26 cellular contexts compared by ENCODE assay signal in genomic region chr10:10727812-10728211, GRCh38.
"Had no signal": no experiment of that assay in that cellular context is flagged by ENCODE, and none has a peak within 500 bp of the region (broad histone marks: within the 10 kb centered on the region; RNA-seq: fewer than 3 reads in every experiment).

No MANE protein-coding gene starts in this region.

- H3K4me3 ChIP-seq: SJCRH30, SK-N-MC had no signal

- H3K9me3 ChIP-seq: SJCRH30 had no signal

- H3K4me1 ChIP-seq: SJCRH30 had no signal

- H3K9me3 Mint-ChIP-seq: activated CD4-positive, alpha-beta memory T cell treated with anti-CD3 and anti-CD28 coated beads, Interleukin-2, amount 10 ng/mL, durations not matched to agents 7 days and 5 days; activated naive CD4-positive, alpha-beta T cell treated with anti-CD3 and anti-CD28 coated beads, Interleukin-2, amount 10 ng/mL, durations not matched to agents 7 days and 5 days; activated naive CD8-positive, alpha-beta T cell treated with anti-CD3 and anti-CD28 coated beads, Interleukin-2, amount 50 U/mL, for 24 hours had no signal

- ATAC-seq: activated CD8-positive, alpha-beta memory T cell treated with anti-CD3 and anti-CD28 coated beads, Interleukin-2, amount 10 ng/mL, durations not matched to agents 7 days and 5 days; activated naive CD8-positive, alpha-beta T cell treated with anti-CD3 and anti-CD28 coated beads, Interleukin-2, amount 50 U/mL, for 24 hours; PC-3 had no signal

- H3K27ac ChIP-seq: brain microvascular endothelial cell, SJCRH30, SK-N-MC, WERI-Rb-1 had no signal

- H3K27me3 ChIP-seq: brain microvascular endothelial cell, SJCRH30 had no signal

- DNase-seq: activated CD4-positive, alpha-beta memory T cell treated with anti-CD3 and anti-CD28 coated beads, Interleukin-2, amount 10 ng/mL, durations not matched to agents 7 days and 5 days; activated CD4-positive, alpha-beta T cell treated with anti-CD3 and anti-CD28 coated beads for 1 hour; activated CD4-positive, CD25-positive, alpha-beta regulatory T cell; activated CD8-positive, alpha-beta memory T cell treated with anti-CD3 and anti-CD28 coated beads for 24 hours; activated CD8-positive, alpha-beta memory T cell treated with anti-CD3 and anti-CD28 coated beads, Interleukin-2, amount 10 ng/mL, durations not matched to agents 7 days and 5 days; activated CD8-positive, alpha-beta memory T cell treated with anti-CD3 and anti-CD28 coated beads, Interleukin-2, amount 50 U/mL, for 48 hours; activated effector memory CD4-positive, alpha-beta T cell treated with Interleukin-2 at 50 U/mL for 16 hours; activated naive CD4-positive, alpha-beta T cell treated with anti-CD3 and anti-CD28 coated beads, Interleukin-2, amount 10 ng/mL, durations not matched to agents 7 days and 5 days; activated naive CD8-positive, alpha-beta T cell treated with anti-CD3 and anti-CD28 coated beads, Interleukin-2, amount 50 U/mL, for 24 hours; activated T-cell treated with anti-CD3 and anti-CD28 coated beads, Interleukin-2, amount 50 U/mL, for 48 hours; brain microvascular endothelial cell; central memory CD4-positive, alpha-beta T cell; Kasumi-1; KG1; NCI-H1105; NCI-H1417 treated with DMSO at 0.1 percent for 48 hours; NCI-H187 treated with DMSO at 0.1 percent for 48 hours; NCI-H446 treated with DMSO at 0.1 percent for 48 hours; NK-92 treated with Interleukin-12 subunit alpha and Interleukin-12 subunit beta, amount 100 ng/mL, for 24 hours; PC-3; SHP77; T1000; WERI-Rb-1 had no signal

- H3K4me1 Mint-ChIP-seq: activated CD4-positive, alpha-beta memory T cell treated with anti-CD3 and anti-CD28 coated beads, Interleukin-2, amount 10 ng/mL, durations not matched to agents 7 days and 5 days; activated CD8-positive, alpha-beta memory T cell treated with anti-CD3 and anti-CD28 coated beads, Interleukin-2, amount 10 ng/mL, durations not matched to agents 7 days and 5 days; activated naive CD4-positive, alpha-beta T cell treated with anti-CD3 and anti-CD28 coated beads, Interleukin-2, amount 10 ng/mL, durations not matched to agents 7 days and 5 days; activated naive CD8-positive, alpha-beta T cell treated with anti-CD3 and anti-CD28 coated beads, Interleukin-2, amount 50 U/mL, for 24 hours had no signal

- H3K36me3 ChIP-seq: brain microvascular endothelial cell, SJCRH30, WERI-Rb-1 had no signal

- H3K4me3 Mint-ChIP-seq: activated CD4-positive, alpha-beta memory T cell treated with anti-CD3 and anti-CD28 coated beads, Interleukin-2, amount 10 ng/mL, durations not matched to agents 7 days and 5 days; activated CD8-positive, alpha-beta memory T cell treated with anti-CD3 and anti-CD28 coated beads, Interleukin-2, amount 10 ng/mL, durations not matched to agents 7 days and 5 days; activated naive CD4-positive, alpha-beta T cell treated with anti-CD3 and anti-CD28 coated beads, Interleukin-2, amount 10 ng/mL, durations not matched to agents 7 days and 5 days; activated naive CD8-positive, alpha-beta T cell; activated naive CD8-positive, alpha-beta T cell treated with anti-CD3 and anti-CD28 coated beads, Interleukin-2, amount 50 U/mL, for 24 hours had no signal

- H3K36me3 Mint-ChIP-seq: activated CD8-positive, alpha-beta memory T cell treated with anti-CD3 and anti-CD28 coated beads, Interleukin-2, amount 10 ng/mL, durations not matched to agents 7 days and 5 days; activated naive CD4-positive, alpha-beta T cell treated with anti-CD3 and anti-CD28 coated beads, Interleukin-2, amount 10 ng/mL, durations not matched to agents 7 days and 5 days; activated naive CD8-positive, alpha-beta T cell had no signal

- H3K27ac Mint-ChIP-seq: activated CD4-positive, alpha-beta memory T cell treated with anti-CD3 and anti-CD28 coated beads, Interleukin-2, amount 10 ng/mL, durations not matched to agents 7 days and 5 days; activated CD8-positive, alpha-beta memory T cell treated with anti-CD3 and anti-CD28 coated beads, Interleukin-2, amount 10 ng/mL, durations not matched to agents 7 days and 5 days; activated naive CD4-positive, alpha-beta T cell treated with anti-CD3 and anti-CD28 coated beads, Interleukin-2, amount 10 ng/mL, durations not matched to agents 7 days and 5 days; activated naive CD8-positive, alpha-beta T cell; activated naive CD8-positive, alpha-beta T cell treated with anti-CD3 and anti-CD28 coated beads, Interleukin-2, amount 50 U/mL, for 24 hours had no signal

- H3K27me3 Mint-ChIP-seq: activated CD4-positive, alpha-beta memory T cell treated with anti-CD3 and anti-CD28 coated beads, Interleukin-2, amount 10 ng/mL, durations not matched to agents 7 days and 5 days; activated CD8-positive, alpha-beta memory T cell treated with anti-CD3 and anti-CD28 coated beads, Interleukin-2, amount 10 ng/mL, durations not matched to agents 7 days and 5 days; activated naive CD4-positive, alpha-beta T cell treated with anti-CD3 and anti-CD28 coated beads, Interleukin-2, amount 10 ng/mL, durations not matched to agents 7 days and 5 days had no signal
